In the genomic region with DNA sequence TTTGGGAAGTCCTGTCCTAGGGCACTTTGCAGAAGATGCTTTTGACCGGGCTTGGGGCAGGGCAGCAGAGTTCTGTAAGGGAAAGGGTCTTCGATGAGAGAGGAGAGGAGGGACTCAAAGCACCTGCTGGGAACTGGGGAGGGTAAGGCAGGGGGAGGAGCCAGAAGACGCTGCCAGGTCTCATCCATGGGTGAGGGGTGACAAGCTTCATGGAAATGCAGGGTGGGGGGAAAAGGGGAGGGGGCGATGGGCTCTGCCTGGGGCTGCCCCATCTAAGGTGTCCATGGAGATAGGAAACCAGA, we compare ENCODE assay signal across 10 cellular contexts.
"Had no signal": no experiment of that assay in that cellular context is flagged by ENCODE, and none has a peak within 500 bp of the region (broad histone marks: within the 10 kb centered on the region; RNA-seq: fewer than 3 reads in every experiment).

No MANE protein-coding gene starts in this region.

- H3K27ac ChIP-seq: body of pancreas, hepatocyte had no signal

- H3K4me3 Mint-ChIP-seq: activated T-helper 1 cell treated with anti-CD3 and anti-CD28 coated beads, Interleukin-12 subunit alpha, Interleukin-12 subunit beta, Interleukin-2, Interleukin-4 antibody, amounts not matched to agents 30 ng/mL and 10 ng/mL and 1 ng/mL, durations not matched to agents 14 hours and 24 hours and 36 hours; T-helper 2 cell treated with Interferon-gamma antibody and Interleukin-4, amounts not matched to agents 5 μg/mL and 100 μg/mL, for 36 hours had no signal

- H3K4me1 ChIP-seq: body of pancreas had no signal

- H3K27me3 Mint-ChIP-seq: naive thymus-derived CD8-positive, alpha-beta T cell had no signal

- H3K27me3 ChIP-seq: body of pancreas, hepatocyte had no signal

- H3K4me3 ChIP-seq: body of pancreas, hepatocyte had no signal

- DNase-seq: activated CD4-positive, alpha-beta T cell treated with anti-CD3 and anti-CD28 coated beads, Interleukin-2, amount 50 U/mL, for 4 hours; activated naive CD4-positive, alpha-beta T cell treated with anti-CD3 and anti-CD28 coated beads, Interleukin-2, amount 50 U/mL, for 16 hours; amniotic stem cell; body of pancreas; nucleus accumbens; trophoblast cell had no signal
